8 cellular contexts compared by ENCODE assay signal in genomic region chr1:52141513-52142219, GRCh38. TPM values are rescaled to one million over a fixed set of nuclear protein-coding genes. Genes with fewer than 3 reads are reported as not detected.
DNase-seq lines count a peak whose midpoint lies in the region; ATAC-seq and TF ChIP-seq lines count a peak whose summit lies in the region.

TSS of gene ZFYVE9 (plus strand) at chr1:52142089. CDS start at chr1:52233207, 91,118 bp downstream.

- H3K36me3 Mint-ChIP-seq in activated CD4-positive, alpha-beta T cell treated with anti-CD3 and anti-CD28 coated beads, Interleukin-2, amount 10 ng/mL, durations not matched to agents 24 days and 14 days (ENCODE audit: low read depth): no peaks in the 10 kb centered on the region
- H3K36me3 Mint-ChIP-seq in dendritic cell treated with granulocyte-macrophage colony-stimulating factor and Interleukin-4, amounts not matched to agents 40 ng/mL and 50 ng/mL, for 4 days (ENCODE audit: low read depth): no peaks in the 10 kb centered on the region

- H3K4me1 Mint-ChIP-seq in activated CD4-positive, alpha-beta T cell treated with anti-CD3 and anti-CD28 coated beads, Interleukin-2, amount 10 ng/mL, durations not matched to agents 24 days and 14 days: peaks cover 22% of the 10 kb centered on the region
- H3K4me1 Mint-ChIP-seq in dendritic cell treated with granulocyte-macrophage colony-stimulating factor and Interleukin-4, amounts not matched to agents 40 ng/mL and 50 ng/mL, for 4 days (ENCODE audit: low read depth): peaks cover 23% of the 10 kb centered on the region

- peak within 1 kb of the TSS; percentile 49 for H3K27ac ChIP-seq in 22Rv1

- H3K9me3 Mint-ChIP-seq in activated CD4-positive, alpha-beta T cell treated with anti-CD3 and anti-CD28 coated beads, Interleukin-2, amount 10 ng/mL, durations not matched to agents 24 days and 14 days: no peaks in the 10 kb centered on the region
- H3K9me3 Mint-ChIP-seq in dendritic cell treated with granulocyte-macrophage colony-stimulating factor and Interleukin-4, amounts not matched to agents 40 ng/mL and 50 ng/mL, for 4 days: no peaks in the 10 kb centered on the region

- peak; percentile 92 for TF ChIP-seq CTCF in 22Rv1 (IDR thresholded peaks at IDR 0.05)

- peak within 1 kb of the TSS; percentile 74 for H3K27ac Mint-ChIP-seq in activated CD4-positive, alpha-beta T cell treated with anti-CD3 and anti-CD28 coated beads, Interleukin-2, amount 10 ng/mL, durations not matched to agents 24 days and 14 days
- H3K27ac Mint-ChIP-seq in dendritic cell treated with granulocyte-macrophage colony-stimulating factor and Interleukin-4, amounts not matched to agents 40 ng/mL and 50 ng/mL, for 4 days: no peak within 1 kb of the TSS

- intact Hi-C loops in activated CD4-positive, alpha-beta T cell treated with anti-CD3 and anti-CD28 coated beads, Interleukin-2, amount 10 ng/mL, durations not matched to agents 24 days and 14 days (cut with micrococcal nuclease): loop anchor here (2.0 to 5.0 kb wide), 4 partner anchors 85 to 546 kb away; partner anchors contain the start of genes BTF3L4 and CC2D1B
- intact Hi-C loops in dendritic cell treated with granulocyte-macrophage colony-stimulating factor and Interleukin-4, amounts not matched to agents 40 ng/mL and 50 ng/mL, for 4 days (cut with micrococcal nuclease): loop anchor here (1.0 kb wide), 1 partner anchor 155 kb away; no protein-coding TSS in a partner anchor

- peaks cover 33% of the 10 kb centered on the region for H3K27me3 Mint-ChIP-seq in activated CD4-positive, alpha-beta T cell treated with anti-CD3 and anti-CD28 coated beads, Interleukin-2, amount 10 ng/mL, durations not matched to agents 24 days and 14 days
- peaks cover 54% of the 10 kb centered on the region for H3K27me3 Mint-ChIP-seq in dendritic cell treated with granulocyte-macrophage colony-stimulating factor and Interleukin-4, amounts not matched to agents 40 ng/mL and 50 ng/mL, for 4 days

- H3K4me3 Mint-ChIP-seq in activated CD4-positive, alpha-beta T cell treated with anti-CD3 and anti-CD28 coated beads, Interleukin-2, amount 10 ng/mL, durations not matched to agents 24 days and 14 days: peak within 1 kb of the TSS; percentile 81
- peak within 1 kb of the TSS; percentile 67 for H3K4me3 Mint-ChIP-seq in dendritic cell treated with granulocyte-macrophage colony-stimulating factor and Interleukin-4, amounts not matched to agents 40 ng/mL and 50 ng/mL, for 4 days

- DNase-seq in NCI-H226 (peak; percentile 74), left lobe of liver (ENCODE audit: low spot score) (peak; percentile 82)
- peak; percentile 92 for DNase-seq in activated CD4-positive, alpha-beta T cell treated with anti-CD3 and anti-CD28 coated beads, Interleukin-2, amount 10 ng/mL, durations not matched to agents 24 days and 14 days
- peak; percentile 51 for DNase-seq in stimulated activated CD4-positive, alpha-beta T cell treated with anti-CD3 and anti-CD28 coated beads, Interleukin-2, amount 100 ng/mL, for 4 hours (ENCODE audit: low read depth)

- peak; percentile 52 for TF ChIP-seq POLR2A in GM18505 (IDR thresholded peaks at IDR 0.05; ENCODE audit: borderline replicate concordance, extremely low read depth, insufficient read depth, insufficient read length)

- ATAC-seq in GM18505 (IDR thresholded peaks at IDR 0.05; ENCODE audit: unreplicated experiment): peak; percentile 70
- ATAC-seq in HG03064 (IDR thresholded peaks at IDR 0.05; ENCODE audit: low read depth, unreplicated experiment): peak; percentile 53
- peak; percentile 95 for ATAC-seq in left lobe of liver

RNA-seq across cellular contexts. Expression of gene ZFYVE9, which starts in this region (rescaled TPM):
- total RNA-seq in activated CD4-positive, alpha-beta T cell treated with anti-CD3 and anti-CD28 coated beads, Interleukin-2, amount 10 ng/mL, durations not matched to agents 24 days and 14 days: 3.9 and 4.3 TPM in 2 replicates
- total RNA-seq in left lobe of liver: 11.1 TPM

Comparison
In these comparisons a context has a peak if more than half of its experiments do, and no peak if none do; other contexts are left out.
1. Peak in every context shown above with its lines: DNase-seq, ATAC-seq and H3K27ac ChIP-seq.